Comparison of ENCODE assay signal across 8 cellular contexts in the genomic region with DNA sequence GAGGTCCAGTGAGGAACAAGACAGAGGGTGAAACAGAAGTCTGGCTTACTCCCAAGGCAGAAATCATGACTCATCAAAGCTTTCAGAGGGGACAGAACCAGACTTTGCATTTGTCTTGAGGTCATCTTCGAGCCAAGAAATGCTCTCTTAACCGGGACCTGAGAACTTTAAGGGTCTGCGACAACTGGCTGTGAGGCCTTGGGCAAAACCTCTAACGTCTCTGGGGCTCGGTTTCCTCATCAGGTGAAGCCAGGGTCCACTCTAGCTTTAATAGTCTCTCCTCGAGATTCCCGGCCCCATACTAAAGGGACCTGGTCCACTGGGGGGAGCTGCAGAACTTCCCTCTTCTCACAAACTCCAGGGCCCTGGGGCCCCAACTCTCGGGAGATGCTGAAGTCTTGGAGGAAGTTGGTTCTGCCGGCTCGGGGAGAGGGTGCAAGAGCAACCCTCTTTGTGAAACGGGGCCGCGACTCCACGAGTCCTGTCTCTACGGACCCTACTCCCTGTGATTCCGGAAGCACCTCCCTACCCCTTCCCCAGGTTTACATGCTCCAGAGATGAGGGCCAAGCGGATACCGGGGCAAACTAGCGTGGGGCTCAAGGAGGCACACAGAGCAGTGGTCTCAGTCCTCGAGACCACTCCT. TPM values are rescaled to one million over a fixed set of nuclear protein-coding genes. Genes with fewer than 3 reads are reported as not detected.
DNase-seq lines count a peak whose midpoint lies in the region; ATAC-seq and TF ChIP-seq lines count a peak whose summit lies in the region.

No MANE protein-coding gene starts in this region.

- peak overlapping the region; percentile 92 for H2BK120ac ChIP-seq in trophoblast cell (ENCODE audit: insufficient read depth, low read length, poor library complexity)

- peak overlapping the region; percentile 81 for H3K4ac ChIP-seq in trophoblast cell (ENCODE audit: low read depth, low read length)

- peak overlapping the region; percentile 12 for H3K27ac ChIP-seq in BLaER1
- H3K27ac ChIP-seq in RWPE1: peak overlapping the region; percentile 73
- peak overlapping the region; percentile 97 to 99 for H3K27ac ChIP-seq in ascending aorta
- H3K27ac ChIP-seq in right atrium auricular region: peak overlapping the region; percentile 88 to 95
- H3K27ac ChIP-seq in trophoblast cell (ENCODE audit: low read depth, low read length): peak overlapping the region; percentile 86

- peak overlapping the region; percentile 99 for H4K91ac ChIP-seq in trophoblast cell (ENCODE audit: low read depth, low read length)

- peak overlapping the region; percentile 72 for H2BK12ac ChIP-seq in trophoblast cell (ENCODE audit: low read length)

- peak overlapping the region; percentile 97 for H3K18ac ChIP-seq in trophoblast cell (ENCODE audit: low read length)

- POLR2A ChIA-PET in RWPE1 (lab: Yijun Ruan, JAX; ENCODE audit: low non-redundant PET): no interaction called here

- no CpG with 5 or more reads among the region's 20 CpGs for WGBS in trophoblast cell (ENCODE audit: extremely low coverage, insufficient coverage, insufficient read length)

- peak overlapping the region; percentile 98 for H4K8ac ChIP-seq in trophoblast cell (ENCODE audit: low read depth, low read length)

- peaks cover 8% of the 10 kb centered on the region for H3K79me2 ChIP-seq in trophoblast cell (ENCODE audit: control insufficient read depth, insufficient read depth, low read length, poor library complexity)

- H3K4me2 ChIP-seq in BLaER1 (peak overlapping the region; percentile 95), trophoblast cell (ENCODE audit: low read length) (peak overlapping the region; percentile 96)

- peak overlapping the region; percentile 78 for H3K4me3 ChIP-seq in BLaER1
- H3K4me3 ChIP-seq in ascending aorta: peak overlapping the region; percentile 68 to 77
- peak overlapping the region; percentile 66 to 79 for H3K4me3 ChIP-seq in right atrium auricular region
- H3K4me3 ChIP-seq in trophoblast cell (ENCODE audit: low read depth, low read length): peak overlapping the region; percentile 71

- TF ChIP-seq CTCF in RWPE1 (conservative IDR thresholded peaks at IDR 0.05; ENCODE audit: low read depth) (peak; percentile 65), ascending aorta (IDR thresholded peaks at IDR 0.05) (peak in 2 of 3 experiments; percentile 40 to 61), right atrium auricular region (IDR thresholded peaks at IDR 0.05) (peak; percentile 28 to 71)

- H2BK5ac ChIP-seq in trophoblast cell (ENCODE audit: low read depth, low read length, poor library complexity): peak overlapping the region; percentile 87

- peak; percentile 35 for ATAC-seq in GM18907 (IDR thresholded peaks at IDR 0.05; ENCODE audit: unreplicated experiment)
- peak; percentile 44 for ATAC-seq in HG03432 (IDR thresholded peaks at IDR 0.05; ENCODE audit: unreplicated experiment)

- no peak for DNase-seq in RWPE1 (ENCODE audit: low spot score)
- DNase-seq in ascending aorta (ENCODE audit: low spot score in 2 of 2): peak; percentile 61 to 91
- peak; percentile 87 for DNase-seq in right atrium auricular region (ENCODE audit: low spot score)
- DNase-seq in trophoblast cell: peak; percentile 42 to 56
- DNase-seq in NCI-H1048 (lab: John Stamatoyannopoulos, UW): no peak

- H3K14ac ChIP-seq in trophoblast cell (ENCODE audit: low read length): peak overlapping the region; percentile 97

- H3K9me3 ChIP-seq in BLaER1 (no peaks in the 10 kb centered on the region), ascending aorta (no peaks in the 10 kb centered on the region), right atrium auricular region (no peaks in the 10 kb centered on the region), trophoblast cell (ENCODE audit: insufficient read depth, low read depth, low read length) (peaks cover 2% of the 10 kb centered on the region)

- H3K4me1 ChIP-seq in BLaER1: peaks cover 23% of the 10 kb centered on the region
- peaks cover 12 to 26% of the 10 kb centered on the region in 2 donors for H3K4me1 ChIP-seq in ascending aorta
- H3K4me1 ChIP-seq in right atrium auricular region: peaks cover 0 to 13% of the 10 kb centered on the region in 2 donors
- peaks cover 5 to 11% of the 10 kb centered on the region in 2 experiments for H3K4me1 ChIP-seq in trophoblast cell (ENCODE audit: control insufficient read depth in 1 of 2, insufficient read depth in 2 of 2, low read length in 2 of 2)

- H3K23ac ChIP-seq in trophoblast cell (ENCODE audit: low read length): no peak overlapping the region

- CTCF ChIA-PET in RWPE1 (lab: Yijun Ruan, JAX): interaction anchor here (0.6 to 1.2 kb wide), 2 partner anchors 220 to 1253 kb away, joined by 3 to 4 read pairs; no protein-coding TSS in a partner anchor

- no peaks in the 10 kb centered on the region for H3K36me3 ChIP-seq in BLaER1
- H3K36me3 ChIP-seq in ascending aorta: no peaks in the 10 kb centered on the region
- no peaks in the 10 kb centered on the region for H3K36me3 ChIP-seq in right atrium auricular region
- H3K36me3 ChIP-seq in trophoblast cell (ENCODE audit: control insufficient read depth in 1 of 2, insufficient read depth in 2 of 2, low read length in 2 of 2): no peaks in the 10 kb centered on the region

- peaks cover 13% of the 10 kb centered on the region for H4K20me1 ChIP-seq in BLaER1

- intact Hi-C loops in ascending aorta (cut with DNase I): loop anchor here (5.0 to 10.0 kb wide), 5 partner anchors 205 to 1928 kb away; a partner anchor contains a TSS

- no peak overlapping the region for H2AK5ac ChIP-seq in trophoblast cell (ENCODE audit: low read length)

- peaks cover 28% of the 10 kb centered on the region for H3K79me1 ChIP-seq in trophoblast cell (ENCODE audit: low read length)

- H3K27me3 ChIP-seq in BLaER1 (peaks cover 62% of the 10 kb centered on the region), ascending aorta (no peaks in the 10 kb centered on the region), right atrium auricular region (no peaks in the 10 kb centered on the region), trophoblast cell (ENCODE audit: insufficient read depth, low read length) (no peaks in the 10 kb centered on the region)

- peak overlapping the region; percentile 63 for H3K9ac ChIP-seq in BLaER1
- H3K9ac ChIP-seq in trophoblast cell (ENCODE audit: low read length): peak overlapping the region; percentile 57

- peak overlapping the region; percentile 97 for H4K12ac ChIP-seq in trophoblast cell (ENCODE audit: low read depth, low read length)

- peak overlapping the region; percentile 84 for H2AFZ ChIP-seq in trophoblast cell (ENCODE audit: insufficient read depth, low read length, poor library complexity)

RNA-seq across cellular contexts. Expression of a gene that starts 2.6 kb away (rescaled TPM):
- 11.9 TPM for total RNA-seq in ascending aorta
- total RNA-seq in right atrium auricular region: 1 to 10 TPM; 2.5 to 5.4 TPM
- polyA plus RNA-seq in trophoblast cell (2013): 6.1 and 6.3 TPM in 2 replicates

Comparison
In these comparisons a context has a peak if more than half of its experiments do, and no peak if none do; other contexts are left out.
1. H3K27ac ChIP-seq: peak in every context shown above with its lines; median percentile 98 in ascending aorta; 92 in right atrium auricular region; 86 in trophoblast cell; 73 in RWPE1; 12 in BLaER1.
2. DNase-seq: peak in ascending aorta (2 of 2), right atrium auricular region (single experiment) and trophoblast cell (2 of 2); none in RWPE1 (single experiment) and NCI-H1048 (single experiment).
3. Peak in every context shown above with its lines, with median percentiles within 50 percentile points of each other: H3K4me3 ChIP-seq and CTCF ChIP-seq.